ENCODE assay signal across 11 cellular contexts in the genomic region with DNA sequence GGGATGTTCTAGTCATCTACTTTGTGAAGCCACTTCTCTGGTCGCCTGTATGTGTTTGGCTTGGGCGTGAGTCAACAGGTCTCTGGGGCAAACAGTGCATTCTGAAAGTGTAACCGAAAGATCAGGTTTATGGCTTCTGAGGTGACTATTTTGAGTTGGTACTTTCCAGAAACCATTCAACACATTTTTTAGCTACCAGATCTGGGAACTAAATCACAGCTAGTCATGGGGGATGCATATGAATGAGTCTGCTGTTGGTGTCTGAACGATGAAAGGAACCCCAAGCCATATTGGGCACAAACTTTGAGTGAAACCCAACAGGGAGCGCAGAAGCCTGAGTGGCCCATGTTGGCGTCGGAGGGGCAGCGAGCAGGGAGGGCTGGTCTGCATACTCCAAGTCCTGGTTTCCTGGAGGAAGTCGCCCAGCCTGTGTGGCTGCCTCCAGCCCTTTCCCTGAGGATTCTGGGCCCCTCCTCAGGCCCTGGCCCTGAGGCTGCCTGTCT. TPM values are rescaled to one million over a fixed set of nuclear protein-coding genes. Genes with fewer than 3 reads are reported as not detected.
DNase-seq lines count a peak whose midpoint lies in the region; ATAC-seq and TF ChIP-seq lines count a peak whose summit lies in the region.
"Had no signal": no experiment of that assay in that cellular context is flagged by ENCODE, and none has a peak within 500 bp of the region (broad histone marks: within the 10 kb centered on the region; RNA-seq: fewer than 3 reads in every experiment).

No MANE protein-coding gene starts in this region.

- no peaks in the 10 kb centered on the region for H3K9me2 ChIP-seq in Karpas-422 (replicated peaks; ENCODE audit: insufficient read depth, low read length)

- H4K20me1 ChIP-seq in Karpas-422 (ENCODE audit: insufficient read depth, low read depth, low read length), result no peaks in the 10 kb centered on the region

- H2AFZ ChIP-seq in Karpas-422 (ENCODE audit: low read length), result no peak overlapping the region

- no peak overlapping the region for H3K9ac ChIP-seq in mucosa of rectum (ENCODE audit: low read depth in 1 of 2, low read length in 2 of 2)
- H3K9ac ChIP-seq in Karpas-422 (ENCODE audit: low read length), result no peak overlapping the region

- peak; percentile 89 for ATAC-seq in HG03066 (IDR thresholded peaks at IDR 0.05; ENCODE audit: low read depth, unreplicated experiment)

- peak overlapping the region; percentile 2 to 66 for H3K27ac ChIP-seq in mucosa of rectum (ENCODE audit: low read depth in 2 of 2, low read length in 2 of 2)
- H3K27ac ChIP-seq in Karpas-422 (ENCODE audit: low read length), result no peak overlapping the region

- H3K27me3 ChIP-seq in mucosa of rectum (ENCODE audit: control insufficient read depth in 2 of 2, insufficient read depth in 2 of 2, low read length in 2 of 2), result no peaks in the 10 kb centered on the region
- H3K27me3 ChIP-seq in Karpas-422 (ENCODE audit: low read length), result no peaks in the 10 kb centered on the region

- H3K36me3 Mint-ChIP-seq in activated CD4-positive, alpha-beta T cell treated with anti-CD3 and anti-CD28 coated beads, Interleukin-2, amount 10 ng/mL, durations not matched to agents 24 days and 14 days (ENCODE audit: low read depth), result no peaks in the 10 kb centered on the region

- H3K4me3 ChIP-seq in mucosa of rectum (ENCODE audit: low read length in 2 of 2) (peak overlapping the region in 1 of 2 donors; percentile 7), Karpas-422 (ENCODE audit: low read length) (no peak overlapping the region)

- TF ChIP-seq CTCF in GM20000 (IDR thresholded peaks at IDR 0.05; ENCODE audit: extremely low read depth, missing control alignments), result no peak

- H3K4me3 Mint-ChIP-seq in activated CD4-positive, alpha-beta T cell treated with anti-CD3 and anti-CD28 coated beads, Interleukin-2, amount 10 ng/mL, durations not matched to agents 24 days and 14 days, result no peak overlapping the region

- DNase-seq in activated CD4-positive, alpha-beta T cell treated with anti-CD3 and anti-CD28 coated beads, Interleukin-2, amount 10 ng/mL, durations not matched to agents 24 days and 14 days, result peak; percentile 65
- DNase-seq in activated CD4-positive, alpha-beta T cell treated with anti-CD3 and anti-CD28 coated beads, Interleukin-2, amount 50 U/mL, for 1 hour, result no peak
- DNase-seq in GM20000 (ENCODE audit: low spot score), result peak; percentile 81
- no peak for DNase-seq in DMS153 treated with DMSO at 0.1 percent for 48 hours (lab: John Stamatoyannopoulos, UW; ENCODE audit: unreplicated experiment)
- DNase-seq in kidney glomerular epithelial cell (lab: John Stamatoyannopoulos, UW), result no peak
- DNase-seq in Karpas-422, result no peak
- DNase-seq: hippocampal formation had no signal

- H3K4me1 ChIP-seq in mucosa of rectum (ENCODE audit: control insufficient read depth in 2 of 2, insufficient read depth in 2 of 2, low read length in 2 of 2) (no peaks in the 10 kb centered on the region), Karpas-422 (ENCODE audit: low read length) (no peaks in the 10 kb centered on the region)

- intact Hi-C loops in activated CD4-positive, alpha-beta T cell treated with anti-CD3 and anti-CD28 coated beads, Interleukin-2, amount 10 ng/mL, durations not matched to agents 24 days and 14 days (cut with micrococcal nuclease), result loop anchor here (1.0 kb wide), 1 partner anchor 12 kb away; no protein-coding TSS in a partner anchor

- no peak overlapping the region for H3K27ac Mint-ChIP-seq in activated CD4-positive, alpha-beta T cell treated with anti-CD3 and anti-CD28 coated beads, Interleukin-2, amount 10 ng/mL, durations not matched to agents 24 days and 14 days

- no peaks in the 10 kb centered on the region for H3K36me3 ChIP-seq in mucosa of rectum (ENCODE audit: control insufficient read depth in 2 of 2, insufficient read depth in 2 of 2, low read length in 2 of 2)
- H3K36me3 ChIP-seq in Karpas-422 (ENCODE audit: insufficient read depth, low read length), result no peaks in the 10 kb centered on the region

- no peaks in the 10 kb centered on the region for H3K79me2 ChIP-seq in Karpas-422 (ENCODE audit: low read length)

- no peaks in the 10 kb centered on the region for H3K9me3 ChIP-seq in mucosa of rectum (ENCODE audit: control insufficient read depth in 2 of 2, low read length in 2 of 2)
- no peaks in the 10 kb centered on the region for H3K9me3 ChIP-seq in Karpas-422 (ENCODE audit: low read length)

- no peaks in the 10 kb centered on the region for H3K9me3 Mint-ChIP-seq in activated CD4-positive, alpha-beta T cell treated with anti-CD3 and anti-CD28 coated beads, Interleukin-2, amount 10 ng/mL, durations not matched to agents 24 days and 14 days

- H3K27me3 Mint-ChIP-seq in activated CD4-positive, alpha-beta T cell treated with anti-CD3 and anti-CD28 coated beads, Interleukin-2, amount 10 ng/mL, durations not matched to agents 24 days and 14 days, result peaks cover 11% of the 10 kb centered on the region

- H3K4me1 Mint-ChIP-seq in activated CD4-positive, alpha-beta T cell treated with anti-CD3 and anti-CD28 coated beads, Interleukin-2, amount 10 ng/mL, durations not matched to agents 24 days and 14 days, result peaks cover 15% of the 10 kb centered on the region

- no peak overlapping the region for H3K4me2 ChIP-seq in Karpas-422 (ENCODE audit: low read depth, low read length, poor library complexity, severe bottlenecking)

RNA-seq across cellular contexts. Expression of a gene that starts 35.3 kb away (rescaled TPM):
- 0.54 and 0.77 TPM in 2 replicates for total RNA-seq in activated CD4-positive, alpha-beta T cell treated with anti-CD3 and anti-CD28 coated beads, Interleukin-2, amount 10 ng/mL, durations not matched to agents 24 days and 14 days
- total RNA-seq in Karpas-422 (2014; rRNA removed; shearing (Covaris generic); ENCODE audit: low replicate concordance), result not detected in 2 replicates
- total RNA-seq: activated CD8-positive, alpha-beta memory T cell treated with anti-CD3 and anti-CD28 coated beads for 36 hours; MCF 10A had no signal

Comparison
In these comparisons a context has a peak if more than half of its experiments do, and no peak if none do; other contexts are left out.
1. DNase-seq: peak in activated CD4-positive, alpha-beta T cell treated with anti-CD3 and anti-CD28 coated beads, Interleukin-2, amount 10 ng/mL, durations not matched to agents 24 days and 14 days (single experiment) and GM20000 (single experiment); none in activated CD4-positive, alpha-beta T cell treated with anti-CD3 and anti-CD28 coated beads, Interleukin-2, amount 50 U/mL, for 1 hour (single experiment), DMS153 treated with DMSO at 0.1 percent for 48 hours (single experiment), kidney glomerular epithelial cell (single experiment) and Karpas-422 (single experiment).